1 cellular context compared by ENCODE assay signal in genomic region chr12:124994435-124994975, GRCh38.
TF ChIP-seq lines count a peak whose summit lies in the region.

No MANE protein-coding gene starts in this region.

TF ChIP-seq in GM12878, 131 proteins besides CTCF, POLR2A, EP300 and RAD21 (continues in another document):
- TF ChIP-seq IKZF1 (conservative IDR thresholded peaks at IDR 0.05) (peak; percentile 97), ZNF24 (IDR thresholded peaks at IDR 0.05) (no peak), BHLHE40 (IDR thresholded peaks at IDR 0.05; ENCODE audit: borderline replicate concordance in 1 of 2, low read depth in 2 of 2, low read length in 1 of 2) (peak in 1 of 2 experiments; percentile 21; a peak in 1 of 4 replicates), GATAD2B (conservative IDR thresholded peaks at IDR 0.05; ENCODE audit: low read depth) (peak; percentile 57; the same call in 1 of the 2 replicates), PML (IDR thresholded peaks at IDR 0.05; ENCODE audit: low read length) (no peak), ATF7 (IDR thresholded peaks at IDR 0.05; ENCODE audit: low read depth) (0 out of 2 replicates have a peak, but pooled peaks have one; percentile 29), MTA2 (IDR thresholded peaks at IDR 0.05; ENCODE audit: low read depth) (peak; percentile 63), SIX5 (IDR thresholded peaks at IDR 0.05; ENCODE audit: low read depth, low read length, severe bottlenecking) (no peak), HDAC6 (IDR thresholded peaks at IDR 0.05; ENCODE audit: unreplicated experiment) (no peak), CEBPB (IDR thresholded peaks at IDR 0.05; ENCODE audit: borderline replicate concordance in 1 of 2, low read depth in 2 of 2, low read length in 2 of 2) (no peak), BCLAF1 (IDR thresholded peaks at IDR 0.05) (no peak), ZNF207 (IDR thresholded peaks at IDR 0.05; ENCODE audit: borderline replicate concordance) (no peak), BRCA1 (IDR thresholded peaks at IDR 0.05; ENCODE audit: low read depth, low read length) (no peak), YY1 (IDR thresholded peaks at IDR 0.05; ENCODE audit: low read depth, low read length) (0 out of 2 replicates have a peak, but pooled peaks have one; percentile 26), MTA3 (IDR thresholded peaks at IDR 0.05; ENCODE audit: borderline replicate concordance, low read length) (peak; percentile 20; the same call in 1 of the 2 replicates), RELA (IDR thresholded peaks at IDR 0.05; ENCODE audit: borderline replicate concordance, partially characterized antibody) (no peak), POLR2AphosphoS5 (IDR thresholded peaks at IDR 0.05; ENCODE audit: low read length) (peak; percentile 21; the same call in 1 of the 2 replicates), SRF (IDR thresholded peaks at IDR 0.05; ENCODE audit: low read depth in 2 of 2, low read length in 2 of 2) (no peak), RBBP5 (conservative IDR thresholded peaks at IDR 0.05) (no peak), ATF2 (IDR thresholded peaks at IDR 0.05; ENCODE audit: low read length) (peak; percentile 4; the same call in 1 of the 2 replicates), MLLT1 (IDR thresholded peaks at IDR 0.05) (peak; percentile 75), IRF5 (IDR thresholded peaks at IDR 0.05; ENCODE audit: borderline replicate concordance) (peak; percentile 31; the same call in 1 of the 2 replicates), ASH2L (IDR thresholded peaks at IDR 0.05; ENCODE audit: borderline replicate concordance, low read depth) (no peak), MYC (IDR thresholded peaks at IDR 0.05; ENCODE audit: insufficient read depth, insufficient read length, insufficient replicate concordance, low read length, severe bottlenecking) (no peak), CBX5 (IDR thresholded peaks at IDR 0.05; ENCODE audit: low read depth) (no peak), STAT1 (conservative IDR thresholded peaks at IDR 0.05) (no peak), EZH2 (IDR thresholded peaks at IDR 0.05; ENCODE audit: borderline replicate concordance, control insufficient read depth, low read depth, low read length) (no peak), KAT2A (conservative IDR thresholded peaks at IDR 0.05; ENCODE audit: control insufficient read depth, low read depth, low read length) (no peak), TBL1XR1 (IDR thresholded peaks at IDR 0.05; ENCODE audit: low read depth, low read length) (no peak), CREB1 (IDR thresholded peaks at IDR 0.05; ENCODE audit: low read depth) (0 out of 2 replicates have a peak, but pooled peaks have one; percentile 10), ZBTB33 (IDR thresholded peaks at IDR 0.05) (no peak), ZNF274 (IDR thresholded peaks at IDR 0.05; ENCODE audit: insufficient read depth, insufficient read length) (no peak), CHD2 (IDR thresholded peaks at IDR 0.05; ENCODE audit: borderline replicate concordance, low read depth, low read length) (peak; percentile 41; the same call in 1 of the 2 replicates), EGR1 (IDR thresholded peaks at IDR 0.05; ENCODE audit: borderline replicate concordance in 1 of 2, low read depth in 2 of 2, low read length in 2 of 2) (no peak), PAX5 (IDR thresholded peaks at IDR 0.05; ENCODE audit: borderline replicate concordance, low read depth, low read length) (no peak), ZNF217 (IDR thresholded peaks at IDR 0.05) (no peak), BCL11A (IDR thresholded peaks at IDR 0.05; ENCODE audit: low read depth, low read length) (no peak), LARP7 (IDR thresholded peaks at IDR 0.05) (no peak), RELB (IDR thresholded peaks at IDR 0.05; ENCODE audit: low read depth) (peak; percentile 93), EED (IDR thresholded peaks at IDR 0.05; ENCODE audit: low read depth) (peak; percentile 78), ZNF592 (IDR thresholded peaks at IDR 0.05) (no peak), BACH1 (IDR thresholded peaks at IDR 0.05; ENCODE audit: borderline replicate concordance) (peak; percentile 14; the same call in 1 of the 2 replicates), IKZF2 (IDR thresholded peaks at IDR 0.05) (peak; percentile 96 to 97), MEF2B (IDR thresholded peaks at IDR 0.05; ENCODE audit: partially characterized antibody, poor library complexity, severe bottlenecking) (peak; percentile 95), HDGF (IDR thresholded peaks at IDR 0.05) (no peak), SREBF1 (IDR thresholded peaks at IDR 0.05; ENCODE audit: low read length) (no peak), MYB (IDR thresholded peaks at IDR 0.05; ENCODE audit: borderline replicate concordance, low read depth, low read length) (0 out of 2 replicates have a peak, but pooled peaks have one; percentile 18), FOXK2 (IDR thresholded peaks at IDR 0.05) (no peak), ZBTB4 (CRISPR knock-in tag; IDR thresholded peaks at IDR 0.05) (no peak)
